ENCODE assay signal across 3 cellular contexts in genomic region chr7:77140296-77140695, GRCh38. TPM values are rescaled to one million over a fixed set of nuclear protein-coding genes. Genes with fewer than 3 reads are reported as not detected.
"Had no signal": no experiment of that assay in that cellular context is flagged by ENCODE, and none has a peak within 500 bp of the region (broad histone marks: within the 10 kb centered on the region; RNA-seq: fewer than 3 reads in every experiment).

No MANE protein-coding gene starts in this region.

RNA-seq across cellular contexts. Expression of gene CCDC146, which starts 17.9 kb away (rescaled TPM):
- total RNA-seq: HT-29 had no signal

RNA-seq across cellular contexts. Expression of gene FGL2, which starts 59.3 kb away (rescaled TPM):
- total RNA-seq: HT-29, HT1080 had no signal
- polyA plus RNA-seq: K562 had no signal
